8 cellular contexts compared by ENCODE assay signal in the genomic region with DNA sequence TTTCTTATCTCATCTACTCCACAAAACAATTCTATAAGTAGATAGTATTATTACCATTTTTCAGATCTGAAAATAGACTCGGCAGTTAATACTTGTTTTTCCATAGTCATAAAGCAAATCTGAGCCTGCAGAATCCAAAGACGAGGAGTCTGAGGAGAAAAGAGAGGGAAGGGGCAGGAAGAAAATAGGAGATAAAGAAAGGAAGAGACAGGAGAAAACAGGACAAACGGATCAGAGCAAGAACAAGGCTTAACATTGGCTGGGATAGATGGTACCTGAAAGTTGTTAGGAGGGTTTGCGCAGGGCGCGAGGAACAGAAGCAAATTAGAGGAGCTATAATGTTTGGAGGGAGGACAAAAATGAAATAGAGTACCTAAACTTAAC. TPM values are rescaled to one million over a fixed set of nuclear protein-coding genes. Genes with fewer than 3 reads are reported as not detected.
A peak's percentile ranks its signal among the peaks of the same experiment; 100 is the strongest.
DNase-seq lines count a peak whose midpoint lies in the region; ATAC-seq and TF ChIP-seq lines count a peak whose summit lies in the region.

No MANE protein-coding gene starts in this region.

- peaks cover 5% of the 10 kb centered on the region; the same call in 1 of the 2 replicates for H3K4me1 ChIP-seq in SJCRH30
- peaks cover 3% of the 10 kb centered on the region for H3K4me1 ChIP-seq in fibroblast of lung (ENCODE audit: control insufficient read depth, extremely low read depth, insufficient read depth, low read length)

- no peaks in the 10 kb centered on the region for H3K9me3 ChIP-seq in SJCRH30 (replicated peaks)
- no peaks in the 10 kb centered on the region for H3K9me3 ChIP-seq in fibroblast of lung (ENCODE audit: control insufficient read depth, insufficient read depth, low read depth, low read length)

- H3K79me2 ChIP-seq in fibroblast of lung (ENCODE audit: control insufficient read depth, insufficient read depth, low read length) = peaks cover 14% of the 10 kb centered on the region

- H3K36me3 ChIP-seq in SJCRH30 (peaks cover 9% of the 10 kb centered on the region), fibroblast of lung (ENCODE audit: control insufficient read depth, insufficient read depth, low read length) (no peaks in the 10 kb centered on the region)

- peak overlapping the region; percentile 48 for H3K4me2 ChIP-seq in fibroblast of lung (ENCODE audit: extremely low read depth, insufficient read depth, low read length)

- no peak for ATAC-seq in HG03280 (IDR thresholded peaks at IDR 0.05; ENCODE audit: unreplicated experiment)

- H2AFZ ChIP-seq in fibroblast of lung (ENCODE audit: low read length) = peak overlapping the region; percentile 100

- peak overlapping the region; percentile 97 for H3K9ac ChIP-seq in fibroblast of lung (ENCODE audit: insufficient read depth, low read length)

- no peak for TF ChIP-seq CTCF in GM12875 (IDR thresholded peaks at IDR 0.05; ENCODE audit: borderline replicate concordance, insufficient read depth, low read depth, low read length)
- TF ChIP-seq CTCF in fibroblast of lung (conservative IDR thresholded peaks at IDR 0.05 in 1 of 2, IDR thresholded peaks at IDR 0.05 in 1 of 2; ENCODE audit: low read depth in 1 of 2, low read length in 2 of 2) = no peak
- no peak for TF ChIP-seq CTCF in retinal pigment epithelial cell (conservative IDR thresholded peaks at IDR 0.05; ENCODE audit: low read depth, low read length)

- H4K20me1 ChIP-seq in fibroblast of lung (ENCODE audit: control insufficient read depth, extremely low read depth, insufficient read depth, low read length) = no peaks in the 10 kb centered on the region

- H3K4me3 ChIP-seq in GM12875 (ENCODE audit: low read depth, low read length) (peak overlapping the region; percentile 73), SJCRH30 (peak overlapping the region; percentile 98), fibroblast of lung (replicated peaks in 1 of 4; ENCODE audit: control extremely low read depth in 1 of 4, insufficient read depth in 1 of 4, low read depth in 3 of 4, low read length in 4 of 4) (peak overlapping the region; percentile 79 to 96 (median 94)), retinal pigment epithelial cell (ENCODE audit: low read length) (peak overlapping the region; percentile 98)

- DNase-seq in SJCRH30 = peak in 1 of 2 experiments; percentile 21
- no peak for DNase-seq in fibroblast of lung (ENCODE audit: low read depth in 2 of 2)
- no peak for DNase-seq in retinal pigment epithelial cell (ENCODE audit: low read depth)
- DNase-seq in NCI-H524 treated with DMSO at 0.1 percent for 48 hours (lab: John Stamatoyannopoulos, UW) = no peak
- DNase-seq in NCI-H146 treated with DMSO at 0.1 percent for 48 hours (lab: John Stamatoyannopoulos, UW; ENCODE audit: unreplicated experiment) = no peak
- DNase-seq in midbrain (lab: John Stamatoyannopoulos, UW) = no peak

- H3K27me3 ChIP-seq in SJCRH30 = no peaks in the 10 kb centered on the region
- no peaks in the 10 kb centered on the region for H3K27me3 ChIP-seq in fibroblast of lung (ENCODE audit: control insufficient read depth, insufficient read depth, low read length)

- peak overlapping the region; percentile 98 for H3K27ac ChIP-seq in SJCRH30
- H3K27ac ChIP-seq in fibroblast of lung (ENCODE audit: insufficient read depth, low read length) = peak overlapping the region; percentile 98

RNA-seq across cellular contexts. Expression of gene PPIL1, which starts 0.6 kb away (rescaled TPM):
- total RNA-seq in SJCRH30 (2014; rRNA removed; shearing (Covaris generic)) = 75.2 and 77.8 TPM in 2 replicates
- total RNA-seq in fibroblast of lung = 12.8 and 17.5 TPM in 2 replicates
- 30.6 and 37.6 TPM in 2 replicates for polyA plus RNA-seq in fibroblast of lung
- polyA plus RNA-seq in fibroblast of lung (2012) = 21.8 and 31.9 TPM in 2 replicates
- polyA minus RNA-seq in fibroblast of lung (ENCODE audit: low replicate concordance) = 5.4 and 21.2 TPM in 2 replicates

RNA-seq across cellular contexts. Expression of gene C6orf89, which starts 10.5 kb away (rescaled TPM):
- 17.0 and 18.5 TPM in 2 replicates for total RNA-seq in SJCRH30 (2014; rRNA removed; shearing (Covaris generic))
- total RNA-seq in fibroblast of lung = 37.8 and 47.1 TPM in 2 replicates
- 58.8 and 66.7 TPM in 2 replicates for polyA plus RNA-seq in fibroblast of lung
- polyA plus RNA-seq in fibroblast of lung (2012) = 51.8 and 63.6 TPM in 2 replicates
- polyA minus RNA-seq in fibroblast of lung (ENCODE audit: low replicate concordance) = 60.9 and 68.1 TPM in 2 replicates

RNA-seq across cellular contexts. Expression of gene CPNE5, which starts 36.0 kb away (rescaled TPM):
- 0.57 TPM in 1 of 2 replicates, not detected in the other for total RNA-seq in SJCRH30 (2014; rRNA removed; shearing (Covaris generic))
- 0.26 TPM in 1 of 2 replicates, not detected in the other for total RNA-seq in fibroblast of lung
- polyA plus RNA-seq in fibroblast of lung = 0.02 TPM in 2 replicates
- 0.06 TPM in 1 of 2 replicates, not detected in the other for polyA plus RNA-seq in fibroblast of lung (2012)
- polyA minus RNA-seq in fibroblast of lung (ENCODE audit: low replicate concordance) = 1.2 TPM in 1 of 2 replicates, not detected in the other
